In the genomic region with DNA sequence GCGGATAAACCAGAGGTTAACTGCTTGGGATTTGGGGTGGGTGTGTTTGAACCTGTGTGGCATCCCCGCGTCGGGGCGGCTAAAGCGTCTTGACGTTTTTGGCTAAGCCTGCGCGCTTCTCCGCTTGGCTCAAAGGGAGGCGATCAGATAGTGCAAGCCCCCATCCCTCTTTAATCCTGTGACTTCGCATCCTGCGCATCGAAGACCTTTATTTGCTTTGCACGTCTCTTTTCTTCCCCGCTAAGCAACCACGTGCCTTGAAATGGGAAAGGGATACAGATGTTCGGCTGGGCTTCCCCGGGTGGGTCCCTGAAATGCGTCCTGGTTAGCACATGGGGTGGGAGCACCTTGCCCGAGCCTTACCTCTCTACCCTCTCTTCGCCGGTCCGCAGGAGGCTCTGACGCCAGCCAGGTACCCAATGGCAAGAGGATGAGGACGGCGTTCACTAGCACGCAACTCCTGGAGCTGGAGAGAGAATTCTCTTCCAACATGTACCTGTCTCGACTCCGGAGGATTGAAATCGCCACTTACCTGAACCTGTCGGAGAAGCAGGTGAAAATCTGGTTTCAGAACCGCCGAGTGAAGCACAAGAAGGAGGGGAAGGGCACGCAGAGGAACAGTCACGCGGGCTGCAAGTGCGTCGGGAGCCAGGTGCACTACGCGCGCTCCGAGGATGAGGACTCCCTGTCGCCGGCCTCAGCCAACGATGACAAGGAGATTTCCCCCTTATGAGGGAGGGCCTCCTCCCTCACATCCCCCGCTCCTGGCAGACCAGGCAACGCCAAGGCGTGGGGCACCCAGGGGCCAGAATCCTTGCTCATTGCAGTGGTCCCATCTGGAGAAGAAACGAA, we compare ENCODE assay signal across 12 cellular contexts. TPM values are rescaled to one million over a fixed set of nuclear protein-coding genes. Genes with fewer than 3 reads are reported as not detected.
DNase-seq lines count a peak whose midpoint lies in the region; ATAC-seq, FAIRE-seq and TF ChIP-seq lines count a peak whose summit lies in the region.
"Had no signal": no experiment of that assay in that cellular context is flagged by ENCODE, and none has a peak within 500 bp of the region (broad histone marks: within the 10 kb centered on the region; RNA-seq: fewer than 3 reads in every experiment).

No MANE protein-coding gene starts in this region.

- H3F3A ChIP-seq in PC-9 (ENCODE audit: insufficient read depth, low read depth): no peaks in the 10 kb centered on the region

- H2BK120ac ChIP-seq in H1 (replicated peaks; ENCODE audit: low read depth, low read length): no peak overlapping the region
- H2BK120ac ChIP-seq in trophoblast cell (ENCODE audit: insufficient read depth, low read length, poor library complexity): no peak overlapping the region

- H3K27me3 ChIP-seq in Karpas-422 (ENCODE audit: low read length) (no peaks in the 10 kb centered on the region), H1 (replicated peaks in 1 of 4; ENCODE audit: control insufficient read depth in 3 of 4, extremely low read depth in 1 of 4, insufficient read depth in 3 of 4, low read length in 3 of 4) (peaks cover 88 to 100% (median 98%) of the 10 kb centered on the region in 4 experiments), trophoblast cell (ENCODE audit: insufficient read depth, low read length) (peaks cover 65% of the 10 kb centered on the region), PC-9 (ENCODE audit: insufficient read depth, low read depth) (no peaks in the 10 kb centered on the region)

- no peak overlapping the region for H4K91ac ChIP-seq in H1 (replicated peaks; ENCODE audit: insufficient read length, low read length)
- no peak overlapping the region for H4K91ac ChIP-seq in trophoblast cell (ENCODE audit: low read depth, low read length)

- H3K23me2 ChIP-seq in H1 (ENCODE audit: low read depth, low read length): peaks cover 5% of the 10 kb centered on the region; the same call in 1 of the 2 replicates

- 2% methylated on average over 43 of the region's 50 CpGs; no CpG with 5 or more reads in 1 of the 2 experiments for WGBS in H1 (ENCODE audit: extremely low coverage in 1 of 2, insufficient coverage in 1 of 2, insufficient read length in 1 of 2, insufficient replicate concordance in 2 of 2, low coverage in 1 of 2, low lambda C conversion rate in 2 of 2, missing lambda C conversion rate in 1 of 2), 2 experiments
- no CpG with 5 or more reads among the region's 50 CpGs for WGBS in trophoblast cell (ENCODE audit: extremely low coverage, insufficient coverage, insufficient read length)

- POLR2A ChIA-PET in H1 (lab: Charles Lee; ENCODE audit: partially characterized antibody): no interaction called here
- POLR2A ChIA-PET in PC-9 (lab: Charles Lee; ENCODE audit: unreplicated experiment): no interaction called here

- H3K14ac ChIP-seq in H1 (ENCODE audit: insufficient read length): no peak overlapping the region
- peak overlapping the region; percentile 13 for H3K14ac ChIP-seq in trophoblast cell (ENCODE audit: low read length)

- peak overlapping the region; percentile 99; the same call in 1 of the 2 replicates for H2AFZ ChIP-seq in Karpas-422 (ENCODE audit: low read length)
- H2AFZ ChIP-seq in H1 (ENCODE audit: low read length): no peak overlapping the region; the same call in 1 of the 2 replicates
- H2AFZ ChIP-seq in trophoblast cell (ENCODE audit: insufficient read depth, low read length, poor library complexity): no peak overlapping the region
- H2AFZ ChIP-seq in PC-9: no peak overlapping the region

- no peak overlapping the region for H3K56ac ChIP-seq in H1 (replicated peaks; ENCODE audit: insufficient read length, low read depth, low read length)

- H3K79me1 ChIP-seq in H1 (ENCODE audit: low read depth, low read length) (no peaks in the 10 kb centered on the region), trophoblast cell (ENCODE audit: low read length) (peaks cover 10% of the 10 kb centered on the region)

- FAIRE-seq in H1 (lab: Jason Lieb, UNC): no peak
- FAIRE-seq: GM18507 had no signal

- H3K9me3 ChIP-seq in Karpas-422 (ENCODE audit: low read length): no peaks in the 10 kb centered on the region
- H3K9me3 ChIP-seq in H1 (ENCODE audit: insufficient read depth in 2 of 2, low read depth in 1 of 2, low read length in 1 of 2): no peaks in the 10 kb centered on the region
- no peaks in the 10 kb centered on the region for H3K9me3 ChIP-seq in trophoblast cell (ENCODE audit: insufficient read depth, low read depth, low read length)
- H3K9me3 ChIP-seq in PC-9 (ENCODE audit: insufficient read depth, low read depth): no peaks in the 10 kb centered on the region

- intact Hi-C loops in PC-9 (cut with micrococcal nuclease; ENCODE audit: unreplicated experiment): no loop called here

- H4K8ac ChIP-seq in H1 (ENCODE audit: extremely low read depth, insufficient read depth, low read length) (no peak overlapping the region; the same call in 1 of the 2 replicates), trophoblast cell (ENCODE audit: low read depth, low read length) (no peak overlapping the region)

- no peak for TF ChIP-seq EP300 in H1 (IDR thresholded peaks at IDR 0.05; ENCODE audit: borderline replicate concordance in 1 of 2, low read depth in 2 of 2, low read length in 2 of 2)

- H3K4ac ChIP-seq in H1 (replicated peaks; ENCODE audit: insufficient read length, low read depth, low read length) (no peak overlapping the region), trophoblast cell (ENCODE audit: low read depth, low read length) (no peak overlapping the region)

- H2BK12ac ChIP-seq in H1 (ENCODE audit: low read depth, low read length) (peak overlapping the region; percentile 39; the same call in 1 of the 2 replicates), trophoblast cell (ENCODE audit: low read length) (peak overlapping the region; percentile 78)

- H3K18ac ChIP-seq in H1 (ENCODE audit: extremely low read depth, low read length): 0 out of 2 replicates have a peak overlapping the region, but pooled peaks have one; percentile 79
- peak overlapping the region; percentile 64 for H3K18ac ChIP-seq in trophoblast cell (ENCODE audit: low read length)

- CTCF ChIA-PET in H1 (lab: Charles Lee; ENCODE audit: partially characterized antibody): no interaction called here
- CTCF ChIA-PET in PC-9 (lab: Charles Lee): no interaction called here

- no peak overlapping the region for H4K5ac ChIP-seq in H1 (ENCODE audit: insufficient read length, low read depth, low read length)

- H4K20me1 ChIP-seq in Karpas-422 (ENCODE audit: insufficient read depth, low read depth, low read length): no peaks in the 10 kb centered on the region
- peaks cover 0 to 4% of the 10 kb centered on the region in 2 experiments for H4K20me1 ChIP-seq in H1 (replicated peaks in 1 of 2; ENCODE audit: control insufficient read depth in 1 of 2, insufficient read depth in 2 of 2, low read length in 2 of 2)
- no peaks in the 10 kb centered on the region for H4K20me1 ChIP-seq in PC-9 (ENCODE audit: insufficient read depth)

- H3K79me2 ChIP-seq in Karpas-422 (ENCODE audit: low read length) (no peaks in the 10 kb centered on the region), H1 (ENCODE audit: control insufficient read depth in 1 of 2, insufficient read depth in 2 of 2, low read length in 2 of 2) (no peaks in the 10 kb centered on the region), trophoblast cell (ENCODE audit: control insufficient read depth, insufficient read depth, low read length, poor library complexity) (peaks cover 2% of the 10 kb centered on the region), PC-9 (ENCODE audit: low read depth) (no peaks in the 10 kb centered on the region)

- peak overlapping the region; percentile 78 for H3K9ac ChIP-seq in Karpas-422 (ENCODE audit: low read length)
- no peak overlapping the region for H3K9ac ChIP-seq in H1 (replicated peaks in 1 of 4; ENCODE audit: extremely low read depth in 1 of 4, low read depth in 3 of 4, low read length in 3 of 4)
- H3K9ac ChIP-seq in trophoblast cell (ENCODE audit: low read length): no peak overlapping the region

- no peaks in the 10 kb centered on the region for H3K9me2 ChIP-seq in Karpas-422 (replicated peaks; ENCODE audit: insufficient read depth, low read length)
- H3K9me2 ChIP-seq in PC-9 (ENCODE audit: insufficient read depth): no peaks in the 10 kb centered on the region

- no peak for TF ChIP-seq POLR2A in H1 (IDR thresholded peaks at IDR 0.05; ENCODE audit: control extremely low read depth in 1 of 2, low read depth in 2 of 2, low read length in 2 of 2)

- TF ChIP-seq RAD21 in H1 (IDR thresholded peaks at IDR 0.05 in 1 of 2, conservative IDR thresholded peaks at IDR 0.05 in 1 of 2; ENCODE audit: low read depth in 2 of 2, low read length in 2 of 2): no peak

- H3K4me3 ChIP-seq in Karpas-422 (ENCODE audit: low read length) (peak overlapping the region; percentile 72), H1 (ENCODE audit: extremely low read depth in 1 of 4, insufficient read depth in 2 of 4, low read depth in 3 of 4, low read length in 4 of 4) (peak overlapping the region; percentile 11 to 56 (median 19); a peak in 3 of 8 replicates), trophoblast cell (ENCODE audit: low read depth, low read length) (no peak overlapping the region), PC-9 (no peak overlapping the region)

- no peak overlapping the region for H3K23ac ChIP-seq in H1 (ENCODE audit: insufficient read length)
- H3K23ac ChIP-seq in trophoblast cell (ENCODE audit: low read length): no peak overlapping the region

- no peak overlapping the region; the same call in 1 of the 2 replicates for H2BK20ac ChIP-seq in H1 (ENCODE audit: low read length)

- no peak overlapping the region for H2BK5ac ChIP-seq in H1 (ENCODE audit: low read depth, low read length)
- H2BK5ac ChIP-seq in trophoblast cell (ENCODE audit: low read depth, low read length, poor library complexity): no peak overlapping the region

- peak overlapping the region; percentile 79 for H3K4me2 ChIP-seq in Karpas-422 (ENCODE audit: low read depth, low read length, poor library complexity, severe bottlenecking)
- peak overlapping the region; percentile 58 to 79 for H3K4me2 ChIP-seq in H1 (ENCODE audit: insufficient read depth in 1 of 2, low read depth in 2 of 2, low read length in 2 of 2)
- H3K4me2 ChIP-seq in trophoblast cell (ENCODE audit: low read length): peak overlapping the region; percentile 58
- no peak overlapping the region for H3K4me2 ChIP-seq in PC-9

- H3K4me1 ChIP-seq in Karpas-422 (ENCODE audit: low read length): peaks cover 58% of the 10 kb centered on the region
- H3K4me1 ChIP-seq in H1 (replicated peaks in 1 of 4; ENCODE audit: control insufficient read depth in 3 of 4, insufficient read depth in 4 of 4, low read length in 3 of 4): peaks cover 14 to 57% (median 25%) of the 10 kb centered on the region in 4 experiments
- peaks cover 20 to 28% of the 10 kb centered on the region in 2 experiments for H3K4me1 ChIP-seq in trophoblast cell (ENCODE audit: control insufficient read depth in 1 of 2, insufficient read depth in 2 of 2, low read length in 2 of 2)
- H3K4me1 ChIP-seq in PC-9 (replicated peaks; ENCODE audit: insufficient read depth): no peaks in the 10 kb centered on the region

- TF ChIP-seq CTCF in H1 (IDR thresholded peaks at IDR 0.05; ENCODE audit: control extremely low read depth in 1 of 3, insufficient read depth in 1 of 3, low read depth in 1 of 3, low read length in 3 of 3) (no peak), PC-9 (conservative IDR thresholded peaks at IDR 0.05) (no peak)

- no peak overlapping the region for H4K12ac ChIP-seq in trophoblast cell (ENCODE audit: low read depth, low read length)

- ATAC-seq in GM18502 (IDR thresholded peaks at IDR 0.05; ENCODE audit: poor library complexity, unreplicated experiment): no peak

- BruUV-seq in PC-9 (replicated peaks; lab: Mats Ljungman, UMichigan): no TSS peak

- no peak overlapping the region for H3K27ac ChIP-seq in Karpas-422 (ENCODE audit: low read length)
- H3K27ac ChIP-seq in H1 (ENCODE audit: low read depth, low read length): no peak overlapping the region
- H3K27ac ChIP-seq in trophoblast cell (ENCODE audit: low read depth, low read length): no peak overlapping the region
- no peak overlapping the region for H3K27ac ChIP-seq in PC-9

- H2BK15ac ChIP-seq in H1 (ENCODE audit: low read length): no peak overlapping the region

- no peak overlapping the region for H2AK5ac ChIP-seq in H1 (ENCODE audit: low read depth, low read length)
- H2AK5ac ChIP-seq in trophoblast cell (ENCODE audit: low read length): no peak overlapping the region

- DNase-seq in DMS79 treated with DMSO at 0.1 percent for 48 hours (lab: John Stamatoyannopoulos, UW): peak; percentile 7
- no peak for DNase-seq in DMS79 (lab: John Stamatoyannopoulos, UW)
- peak; percentile 53 for DNase-seq in Karpas-422
- DNase-seq in H1 (ENCODE audit: low read depth in 1 of 2, low spot score in 2 of 2): peak in 1 of 2 experiments; percentile 70
- no peak for DNase-seq in trophoblast cell
- no peak for DNase-seq in PC-9
- no peak for DNase-seq in NCI-H1694 treated with DMSO at 0.1 percent for 48 hours (lab: John Stamatoyannopoulos, UW)
- DNase-seq: NCI-H1436 had no signal

- H3K36me3 ChIP-seq in Karpas-422 (ENCODE audit: insufficient read depth, low read length) (no peaks in the 10 kb centered on the region; the same call in 1 of the 2 replicates), H1 (ENCODE audit: control insufficient read depth in 2 of 4, insufficient read depth in 4 of 4, low read length in 3 of 4) (peaks cover 0 to 7% (median 0%) of the 10 kb centered on the region in 4 experiments; a peak in 1 of 8 replicates), trophoblast cell (ENCODE audit: control insufficient read depth in 1 of 2, insufficient read depth in 2 of 2, low read length in 2 of 2) (no peaks in the 10 kb centered on the region), PC-9 (ENCODE audit: low read depth) (no peaks in the 10 kb centered on the region)

RNA-seq across cellular contexts. Expression of gene GSX2, which starts 1.5 kb away (rescaled TPM):
- 9.5 and 23.9 TPM in 2 replicates for total RNA-seq in Karpas-422 (2014; rRNA removed; shearing (Covaris generic); ENCODE audit: low replicate concordance)
- total RNA-seq in H1 (2021; fragmentation: NEBNext Ultra II Directional; extraction: Animal tissue kit (Norgen Biotek cat#: 25700)): not detected in 2 replicates
- polyA plus RNA-seq in H1 (2011; rRNA removed): not detected in 2 replicates
- polyA plus RNA-seq in H1 (2011; cell fraction: cytosol; rRNA removed): not detected
- not detected for polyA plus RNA-seq in H1 (2011; cell fraction: nucleus; rRNA removed)
- not detected in 4 replicates for polyA plus RNA-seq in H1 (2012, experiment 1 of 2)
- polyA plus RNA-seq in H1 (2012, experiment 2 of 2): not detected
- not detected for polyA plus RNA-seq in H1 (2013, experiment 1 of 2)
- polyA plus RNA-seq in H1 (2013, experiment 2 of 2): 0.09 TPM
- polyA minus RNA-seq in H1 (2011; rRNA and poly(A)+ RNA removed): not detected in 2 replicates
- polyA minus RNA-seq in H1 (2011; cell fraction: cytosol; rRNA and poly(A)+ RNA removed): not detected
- not detected for polyA minus RNA-seq in H1 (2011; cell fraction: nucleus; rRNA and poly(A)+ RNA removed)
- polyA plus RNA-seq in trophoblast cell (2013): 0.07 and 0.10 TPM in 2 replicates
- total RNA-seq in PC-9 (2021): not detected in 2 replicates
- total RNA-seq: A172, left lobe of liver had no signal

RNA-seq across cellular contexts. Expression of gene CHIC2, which starts 37.0 kb away (rescaled TPM):
- 103 and 116 TPM in 2 replicates for total RNA-seq in Karpas-422 (2014; rRNA removed; shearing (Covaris generic); ENCODE audit: low replicate concordance)
- 10.9 and 11.9 TPM in 2 replicates for total RNA-seq in H1 (2021; fragmentation: NEBNext Ultra II Directional; extraction: Animal tissue kit (Norgen Biotek cat#: 25700))
- polyA plus RNA-seq in H1 (2011; rRNA removed): 3.0 and 4.5 TPM in 2 replicates
- polyA plus RNA-seq in H1 (2011; cell fraction: cytosol; rRNA removed): 5.6 TPM
- polyA plus RNA-seq in H1 (2011; cell fraction: nucleus; rRNA removed): 2.3 TPM
- polyA plus RNA-seq in H1 (2012, experiment 1 of 2): 3.9 to 5.7 TPM (median 4.9 TPM) in 4 replicates
- 3.1 TPM for polyA plus RNA-seq in H1 (2012, experiment 2 of 2)
- polyA plus RNA-seq in H1 (2013, experiment 1 of 2): 5.5 TPM
- polyA plus RNA-seq in H1 (2013, experiment 2 of 2): 6.7 TPM
- polyA minus RNA-seq in H1 (2011; rRNA and poly(A)+ RNA removed): 1.6 and 2.2 TPM in 2 replicates
- 9.0 TPM for polyA minus RNA-seq in H1 (2011; cell fraction: cytosol; rRNA and poly(A)+ RNA removed)
- 8.7 TPM for polyA minus RNA-seq in H1 (2011; cell fraction: nucleus; rRNA and poly(A)+ RNA removed)
- polyA plus RNA-seq in trophoblast cell (2013): 19.9 and 20.4 TPM in 2 replicates
- total RNA-seq in PC-9 (2021): 8.7 and 12.1 TPM in 2 replicates

Comparison
In these comparisons a context has a peak if more than half of its experiments do, and no peak if none do; other contexts are left out.
1. DNase-seq: peak in DMS79 treated with DMSO at 0.1 percent for 48 hours (single experiment) and Karpas-422 (single experiment); none in DMS79 (single experiment), trophoblast cell (0 of 2), PC-9 (0 of 2) and NCI-H1694 treated with DMSO at 0.1 percent for 48 hours (single experiment).
2. H3K4me3 ChIP-seq: peak in Karpas-422 (single experiment) and H1 (4 of 4); none in trophoblast cell (single experiment) and PC-9 (single experiment).